ENCODE assay signal across 8 cellular contexts in genomic region chr4:77819836-77820679, GRCh38. TPM values are rescaled to one million over a fixed set of nuclear protein-coding genes. Genes with fewer than 3 reads are reported as not detected.
DNase-seq lines count a peak whose midpoint lies in the region; ATAC-seq and TF ChIP-seq lines count a peak whose summit lies in the region.

No MANE protein-coding gene starts in this region.

- in situ Hi-C loops in GM13977 (cut with MboI; ENCODE audit: low pct_unique_long_range_greater_than_20kb, low sequenced_read_pairs, unreplicated experiment): no loop called here

- H3K36me3 Mint-ChIP-seq in T-helper 1 cell treated with Interleukin-12 subunit alpha and Interleukin-12 subunit beta and Interleukin-4 antibody, amounts not matched to agents 30 μg/mL and 1 μg/mL, for 36 hours (ENCODE audit: low read depth): peaks cover 18% of the 10 kb centered on the region

- peak overlapping the region; percentile 91 for H3K4me3 Mint-ChIP-seq in T-helper 1 cell treated with Interleukin-12 subunit alpha and Interleukin-12 subunit beta and Interleukin-4 antibody, amounts not matched to agents 30 μg/mL and 1 μg/mL, for 36 hours

- peak overlapping the region; percentile 84 to 87 for H3K4me3 ChIP-seq in right atrium auricular region
- peak overlapping the region; percentile 77 for H3K4me3 ChIP-seq in rectal smooth muscle tissue (ENCODE audit: low read length)
- peak overlapping the region; percentile 97 to 99 for H3K4me3 ChIP-seq in aorta (ENCODE audit: low read length in 2 of 2)

- H3K36me3 ChIP-seq in right atrium auricular region (no peaks in the 10 kb centered on the region), rectal smooth muscle tissue (ENCODE audit: control insufficient read depth, insufficient read depth, low read length) (no peaks in the 10 kb centered on the region), aorta (ENCODE audit: control insufficient read depth in 1 of 2, insufficient read depth in 2 of 2, low read length in 1 of 2) (no peaks in the 10 kb centered on the region)

- peaks cover 42% of the 10 kb centered on the region for H3K4me1 Mint-ChIP-seq in T-helper 1 cell treated with Interleukin-12 subunit alpha and Interleukin-12 subunit beta and Interleukin-4 antibody, amounts not matched to agents 30 μg/mL and 1 μg/mL, for 36 hours (ENCODE audit: low read depth)

- peak overlapping the region; percentile 99 for H3K27ac ChIP-seq in right atrium auricular region
- peak overlapping the region; percentile 94 for H3K27ac ChIP-seq in rectal smooth muscle tissue (ENCODE audit: low read depth, low read length)
- peak overlapping the region; percentile 97 to 99 for H3K27ac ChIP-seq in aorta (ENCODE audit: low read depth in 1 of 2, low read length in 2 of 2)

- H3K27me3 Mint-ChIP-seq in T-helper 1 cell treated with Interleukin-12 subunit alpha and Interleukin-12 subunit beta and Interleukin-4 antibody, amounts not matched to agents 30 μg/mL and 1 μg/mL, for 36 hours (ENCODE audit: low read depth): no peaks in the 10 kb centered on the region

- no peaks in the 10 kb centered on the region for H3K27me3 ChIP-seq in right atrium auricular region
- H3K27me3 ChIP-seq in rectal smooth muscle tissue (ENCODE audit: control insufficient read depth, insufficient read depth, low read length): no peaks in the 10 kb centered on the region
- no peaks in the 10 kb centered on the region for H3K27me3 ChIP-seq in aorta (ENCODE audit: control insufficient read depth in 1 of 2, insufficient read depth in 2 of 2, low read length in 1 of 2)

- intact Hi-C loops in aorta (cut with DNase I): loop anchor here (1.0 to 2.0 kb wide), 2 partner anchors 42 to 43 kb away; partner anchors contain the start of gene MRPL1 (in 2 of the 2)

- DNase-seq in GM13977 (ENCODE audit: low spot score) (peak; percentile 94), NCI-H1436 (lab: John Stamatoyannopoulos, UW) (peak; percentile 84), amygdala (lab: John Stamatoyannopoulos, UW) (peak; percentile 52 to 95 (median 87)), right atrium auricular region (ENCODE audit: low spot score) (peak; percentile 91), aorta (peak; percentile 95 to 97)

- ATAC-seq in HG02840 (IDR thresholded peaks at IDR 0.05; ENCODE audit: low FRiP score, unreplicated experiment) (peak; percentile 70), aorta (ENCODE audit: low FRiP score) (peak; percentile 96)

- WGBS in aorta, 2 donors: 1% methylated on average over 63 to 82 of the region's 82 CpGs

- H3K9me3 ChIP-seq in right atrium auricular region: no peaks in the 10 kb centered on the region
- no peaks in the 10 kb centered on the region for H3K9me3 ChIP-seq in aorta (ENCODE audit: control insufficient read depth, low read length)

- TF ChIP-seq CTCF in GM13977 (IDR thresholded peaks at IDR 0.05; ENCODE audit: extremely low read depth, insufficient read depth, missing control alignments) (peak; percentile 6), right atrium auricular region (IDR thresholded peaks at IDR 0.05) (no peak)

- peak overlapping the region; percentile 100 for H3K27ac Mint-ChIP-seq in T-helper 1 cell treated with Interleukin-12 subunit alpha and Interleukin-12 subunit beta and Interleukin-4 antibody, amounts not matched to agents 30 μg/mL and 1 μg/mL, for 36 hours

- peaks cover 0 to 30% of the 10 kb centered on the region in 2 donors for H3K4me1 ChIP-seq in right atrium auricular region
- H3K4me1 ChIP-seq in rectal smooth muscle tissue (ENCODE audit: control insufficient read depth, insufficient read depth, low read length): peaks cover 10% of the 10 kb centered on the region
- H3K4me1 ChIP-seq in aorta (ENCODE audit: control insufficient read depth in 1 of 2, insufficient read depth in 2 of 2, low read length in 2 of 2): peaks cover 0 to 2% of the 10 kb centered on the region in 2 donors

- no peaks in the 10 kb centered on the region for H3K9me3 Mint-ChIP-seq in T-helper 1 cell treated with Interleukin-12 subunit alpha and Interleukin-12 subunit beta and Interleukin-4 antibody, amounts not matched to agents 30 μg/mL and 1 μg/mL, for 36 hours

- peak overlapping the region; percentile 98 for H3K9ac ChIP-seq in rectal smooth muscle tissue (ENCODE audit: low read length)

RNA-seq across cellular contexts. Expression of gene CNOT6L, which starts 0.9 kb away (rescaled TPM):
- total RNA-seq in right atrium auricular region (10 to 100 TPM; 11.4 to 14.3 TPM), aorta (10 to 100 TPM; 40.2 to 56.2 TPM)
- polyA plus RNA-seq in aorta: 1 to 10 TPM; 4.6 to 9.5 TPM

RNA-seq across cellular contexts. Expression of gene MRPL1, which starts 42.6 kb away (rescaled TPM):
- total RNA-seq in right atrium auricular region (10 to 100 TPM; 17.4 to 32.0 TPM), aorta (10 to 100 TPM; 19.6 to 24.9 TPM)
- polyA plus RNA-seq in aorta: 10 to 100 TPM; 28.0 to 45.2 TPM

Comparison
In these comparisons a context has a peak if more than half of its experiments do, and no peak if none do; other contexts are left out.
1. Peak in every context shown above with its lines: DNase-seq, ATAC-seq, H3K4me3 ChIP-seq and H3K27ac ChIP-seq.